ENCODE assay signal across 8 cellular contexts in the genomic region with DNA sequence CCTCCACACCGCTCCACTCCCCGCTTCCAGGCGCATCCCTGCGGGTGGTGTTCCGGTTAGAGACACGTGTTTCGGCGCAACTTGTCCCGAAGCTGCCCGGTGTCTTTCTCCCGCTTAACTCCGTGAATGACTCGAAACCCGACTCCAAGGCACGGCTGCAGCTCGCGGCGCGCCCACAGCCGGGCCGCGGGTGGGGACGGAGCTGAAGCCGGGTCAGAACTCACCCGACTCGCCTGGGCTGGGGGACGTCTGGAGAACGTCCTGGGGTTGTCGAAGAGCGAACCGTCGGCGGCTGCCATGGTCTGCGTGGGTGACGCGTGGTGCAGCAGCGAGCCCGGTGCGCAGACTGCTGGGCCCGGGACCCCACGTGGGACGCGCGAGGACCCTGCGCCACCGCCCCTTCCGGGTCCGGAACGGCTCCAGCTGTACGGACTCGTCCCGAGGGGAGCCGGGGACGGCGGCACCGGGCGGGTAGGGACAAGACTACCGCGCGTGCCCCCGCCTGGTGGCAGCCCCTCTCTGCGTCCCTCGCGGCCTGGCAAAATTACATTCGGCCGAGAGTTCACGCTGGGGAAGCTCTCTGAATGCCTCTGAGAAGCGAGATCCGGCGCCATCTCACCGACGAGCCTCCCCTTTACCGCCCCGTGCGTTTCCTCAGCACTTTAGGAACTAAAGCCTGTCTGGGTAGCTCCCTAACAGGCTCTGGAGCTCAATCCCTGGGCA. TPM values are rescaled to one million over a fixed set of nuclear protein-coding genes. Genes with fewer than 3 reads are reported as not detected.
DNase-seq lines count a peak whose midpoint lies in the region; ATAC-seq and TF ChIP-seq lines count a peak whose summit lies in the region.

A gene (minus strand): TSS at position 348 of the 723 bp plus-strand sequence. CDS start 49 bp downstream, at position 299.

- peak within 1 kb of the TSS; percentile 90 to 95 for H3K27ac ChIP-seq in left lung

- intact Hi-C loops in left lung (cut with DNase I) = no loop called here

- ATAC-seq in GM18873 (IDR thresholded peaks at IDR 0.05; ENCODE audit: low FRiP score, unreplicated experiment) (peak; percentile 45), HG03135 (IDR thresholded peaks at IDR 0.05; ENCODE audit: unreplicated experiment) (peak; percentile 70), left lung (peak; percentile 97)

- DNase-seq in AG08396 (ENCODE audit: low spot score) (peak; percentile 91), NCI-H510A (lab: John Stamatoyannopoulos, UW) (peak; percentile 61), dedifferentiated amniotic fluid mesenchymal stem cell (ENCODE audit: extremely low spot score) (peak; percentile 68), left lung (peak; percentile 87 to 96)
- DNase-seq in activated CD4-positive, alpha-beta T cell treated with anti-CD3 and anti-CD28 coated beads, Interleukin-2, amount 50 U/mL, for 1 hour = peak; percentile 81
- peak; percentile 87 to 88 for DNase-seq in stimulated activated CD4-positive, alpha-beta T cell treated with anti-CD3 and anti-CD28 coated beads, Interleukin-2, amount 100 ng/mL, for 24 hours

- H3K9me3 ChIP-seq in left lung = no peaks in the 10 kb centered on the region

- peaks cover 20 to 51% of the 10 kb centered on the region in 2 donors for H3K4me1 ChIP-seq in left lung

- no peaks in the 10 kb centered on the region for H3K36me3 ChIP-seq in left lung

- H3K27me3 ChIP-seq in left lung = no peaks in the 10 kb centered on the region

- no peak for TF ChIP-seq CTCF in left lung (IDR thresholded peaks at IDR 0.05)

- peak within 1 kb of the TSS; percentile 83 to 93 for H3K4me3 ChIP-seq in left lung

RNA-seq across cellular contexts. Expression of the gene that starts here (rescaled TPM):
- 10 to 100 TPM; 12.4 to 15.0 TPM for total RNA-seq in left lung

Comparison
In these comparisons a context has a peak if more than half of its experiments do, and no peak if none do; other contexts are left out.
1. Peak in every context shown above with its lines: DNase-seq, ATAC-seq, H3K4me3 ChIP-seq and H3K27ac ChIP-seq.
2. ATAC-seq: peak in every context shown above with its lines; median percentile 97 in left lung; 70 in HG03135; 45 in GM18873.